8 cellular contexts compared by ENCODE assay signal in the genomic region with DNA sequence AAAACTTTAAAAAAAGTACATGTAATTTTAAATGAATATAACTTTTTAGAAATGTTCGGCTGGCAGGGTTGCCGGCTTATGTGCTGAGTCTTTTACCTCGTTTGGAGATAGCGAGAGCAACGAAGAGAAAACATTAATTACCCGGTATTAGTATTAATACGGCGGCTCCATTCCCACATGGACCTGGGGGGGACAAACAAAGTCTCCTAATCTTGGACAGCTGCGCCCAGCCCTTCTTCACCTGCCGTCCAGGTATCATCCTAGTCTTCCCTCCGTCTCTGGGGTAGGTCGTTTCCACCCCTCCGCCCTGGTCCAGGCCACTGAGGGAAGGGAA. TPM values are rescaled to one million over a fixed set of nuclear protein-coding genes. Genes with fewer than 3 reads are reported as not detected.
DNase-seq lines count a peak whose midpoint lies in the region; ATAC-seq, FAIRE-seq and TF ChIP-seq lines count a peak whose summit lies in the region.

No MANE protein-coding gene starts in this region.

- peak overlapping the region; percentile 81 for H3K27ac Mint-ChIP-seq in neural progenitor cell

- CTCF ChIA-PET in endothelial cell of umbilical vein (lab: Charles Lee), result interaction anchor here (1.0 to 4.3 kb wide), 2 partner anchors 10 to 205 kb away, joined by 3 to 36 read pairs; a partner anchor contains a TSS

- intact Hi-C loops in endothelial cell of umbilical vein (cut with micrococcal nuclease), result no loop called here

- TF ChIP-seq POLR2A in endothelial cell of umbilical vein (IDR thresholded peaks at IDR 0.05; ENCODE audit: low read depth, low read length), result no peak

- H2AFZ ChIP-seq in DND-41 (ENCODE audit: low read depth, low read length), result peak overlapping the region; percentile 98
- peak overlapping the region; percentile 98 for H2AFZ ChIP-seq in endothelial cell of umbilical vein (ENCODE audit: low read depth, low read length)
- peak overlapping the region; percentile 95 for H2AFZ ChIP-seq in neural progenitor cell (replicated peaks)

- dilution Hi-C loops in endothelial cell of umbilical vein (cut with MboI; ENCODE audit: extremely low pct_ligation_motif_present, low sequenced_read_pairs), result no loop called here

- peak overlapping the region; percentile 85 for H3K4me2 ChIP-seq in DND-41 (ENCODE audit: insufficient read depth, low read length)
- peak overlapping the region; percentile 88 for H3K4me2 ChIP-seq in endothelial cell of umbilical vein (ENCODE audit: insufficient read depth, low read length)
- peak overlapping the region; percentile 87 for H3K4me2 ChIP-seq in neural progenitor cell

- POLR2A ChIA-PET in endothelial cell of umbilical vein (lab: Charles Lee), result interaction anchor here (0.9 kb wide), 1 partner anchor 505 kb away, joined by 6 read pairs; no protein-coding TSS in a partner anchor

- no peak for FAIRE-seq in endothelial cell of umbilical vein (lab: Jason Lieb, UNC)

- H3K4me1 ChIP-seq in DND-41 (ENCODE audit: insufficient read depth, low read length) (peaks cover 46% of the 10 kb centered on the region), NT2/D1 (ENCODE audit: insufficient read depth, insufficient read length) (peaks cover 5% of the 10 kb centered on the region), endothelial cell of umbilical vein (ENCODE audit: control insufficient read depth, extremely low read depth, insufficient read depth, low read length) (peaks cover 30% of the 10 kb centered on the region), neural progenitor cell (peaks cover 11% of the 10 kb centered on the region)

- DNase-seq in DND-41 (no peak), NT2/D1 (ENCODE audit: low read depth, low spot score) (no peak), endothelial cell of umbilical vein (ENCODE audit: low read depth, low spot score) (no peak), neural progenitor cell (ENCODE audit: low spot score) (no peak), H4 (ENCODE audit: low spot score) (no peak), T1000 (lab: John Stamatoyannopoulos, UW) (no peak)
- DNase-seq in effector CD8-positive, alpha-beta T cell (lab: John Stamatoyannopoulos, UW), result no peak

- H3K4me3 ChIP-seq in DND-41 (ENCODE audit: low read depth in 1 of 2, low read length in 2 of 2) (peak overlapping the region; percentile 36 to 74), NT2/D1 (ENCODE audit: insufficient read length, low read depth) (peak overlapping the region; percentile 68), endothelial cell of umbilical vein (replicated peaks in 1 of 3; ENCODE audit: insufficient read depth in 1 of 3, low read depth in 1 of 3, low read length in 3 of 3) (peak overlapping the region; percentile 69 to 78 (median 76)), neural progenitor cell (peak overlapping the region; percentile 57)

- H3K36me3 ChIP-seq in DND-41 (ENCODE audit: insufficient read depth, low read length), result peaks cover 15% of the 10 kb centered on the region
- peaks cover 9% of the 10 kb centered on the region for H3K36me3 ChIP-seq in NT2/D1 (ENCODE audit: insufficient read depth, insufficient read length, low read length)
- H3K36me3 ChIP-seq in endothelial cell of umbilical vein (ENCODE audit: control insufficient read depth in 2 of 2, extremely low read depth in 1 of 2, insufficient read depth in 2 of 2, low read length in 2 of 2), result no peaks in the 10 kb centered on the region
- H3K36me3 ChIP-seq in neural progenitor cell, result no peaks in the 10 kb centered on the region

- H3K27me3 ChIP-seq in DND-41 (ENCODE audit: insufficient read depth, low read length, poor library complexity) (no peaks in the 10 kb centered on the region), NT2/D1 (ENCODE audit: insufficient read depth, insufficient read length) (peaks cover 3% of the 10 kb centered on the region), endothelial cell of umbilical vein (ENCODE audit: control insufficient read depth in 2 of 2, insufficient read depth in 2 of 2, low read length in 2 of 2) (no peaks in the 10 kb centered on the region), neural progenitor cell (peaks cover 5% of the 10 kb centered on the region)

- BruUV-seq in endothelial cell of umbilical vein (replicated peaks; lab: Mats Ljungman, UMichigan), result no TSS peak

- H4K20me1 ChIP-seq in DND-41 (ENCODE audit: insufficient read depth, low read length) (no peaks in the 10 kb centered on the region), endothelial cell of umbilical vein (replicated peaks; ENCODE audit: control insufficient read depth, extremely low read depth, insufficient read depth, low read length) (no peaks in the 10 kb centered on the region), neural progenitor cell (ENCODE audit: low read depth) (no peaks in the 10 kb centered on the region)

- TF ChIP-seq CTCF in DND-41 (IDR thresholded peaks at IDR 0.05; ENCODE audit: borderline replicate concordance, extremely low read depth, low read length, poor library complexity, severe bottlenecking), result no peak
- TF ChIP-seq CTCF in endothelial cell of umbilical vein (IDR thresholded peaks at IDR 0.05; ENCODE audit: extremely low read depth in 1 of 2, insufficient read depth in 1 of 2, low read depth in 1 of 2, low read length in 2 of 2), result no peak
- TF ChIP-seq CTCF in neural progenitor cell (IDR thresholded peaks at IDR 0.05), result no peak

- no peak for ATAC-seq in DND-41 (ENCODE audit: insufficient read depth, low read depth)
- ATAC-seq in HG02610 (IDR thresholded peaks at IDR 0.05; ENCODE audit: unreplicated experiment), result no peak

- H3K4me3 Mint-ChIP-seq in neural progenitor cell, result peak overlapping the region; percentile 81

- peaks cover 9% of the 10 kb centered on the region for H3K36me3 Mint-ChIP-seq in neural progenitor cell

- H3K79me2 ChIP-seq in DND-41 (ENCODE audit: insufficient read depth, low read length), result peaks cover 59% of the 10 kb centered on the region
- peaks cover 10% of the 10 kb centered on the region for H3K79me2 ChIP-seq in endothelial cell of umbilical vein (ENCODE audit: control insufficient read depth, insufficient read depth, low read length)
- peaks cover 29% of the 10 kb centered on the region for H3K79me2 ChIP-seq in neural progenitor cell (ENCODE audit: low read depth)

- peaks cover 16% of the 10 kb centered on the region for H3F3A ChIP-seq in neural progenitor cell (ENCODE audit: low read depth)

- H3K9ac ChIP-seq in DND-41 (ENCODE audit: low read depth, low read length) (peak overlapping the region; percentile 97), NT2/D1 (ENCODE audit: insufficient read length, low read depth) (peak overlapping the region; percentile 90), endothelial cell of umbilical vein (replicated peaks; ENCODE audit: extremely low read depth, insufficient read depth, low read length) (peak overlapping the region; percentile 88), neural progenitor cell (no peak overlapping the region)

- H3K9me3 ChIP-seq in DND-41 (ENCODE audit: insufficient read depth, low read length, severe bottlenecking), result no peaks in the 10 kb centered on the region
- H3K9me3 ChIP-seq in NT2/D1 (ENCODE audit: insufficient read depth, low read length), result no peaks in the 10 kb centered on the region
- H3K9me3 ChIP-seq in endothelial cell of umbilical vein (replicated peaks; ENCODE audit: control insufficient read depth, insufficient read depth, low read length), result no peaks in the 10 kb centered on the region
- no peaks in the 10 kb centered on the region for H3K9me3 ChIP-seq in neural progenitor cell (ENCODE audit: low read depth)

- H3K4me1 Mint-ChIP-seq in neural progenitor cell, result peaks cover 31% of the 10 kb centered on the region

- H3K9me3 Mint-ChIP-seq in neural progenitor cell, result no peaks in the 10 kb centered on the region

- peak overlapping the region; percentile 93 for H3K27ac ChIP-seq in DND-41 (ENCODE audit: low read length)
- peak overlapping the region; percentile 70 for H3K27ac ChIP-seq in endothelial cell of umbilical vein (ENCODE audit: insufficient read depth, low read depth, low read length)
- H3K27ac ChIP-seq in neural progenitor cell, result no peak overlapping the region

- no peaks in the 10 kb centered on the region for H3K9me1 ChIP-seq in endothelial cell of umbilical vein (replicated peaks; ENCODE audit: control insufficient read depth, extremely low read depth, insufficient read depth, low read length)

- peaks cover 6% of the 10 kb centered on the region for H3K27me3 Mint-ChIP-seq in neural progenitor cell (ENCODE audit: insufficient read depth, low read depth)

TF ChIP-seq in endothelial cell of umbilical vein, 7 proteins besides CTCF, POLR2A, EP300 and RAD21 (continues in another document):
- TF ChIP-seq, protein P1, sequence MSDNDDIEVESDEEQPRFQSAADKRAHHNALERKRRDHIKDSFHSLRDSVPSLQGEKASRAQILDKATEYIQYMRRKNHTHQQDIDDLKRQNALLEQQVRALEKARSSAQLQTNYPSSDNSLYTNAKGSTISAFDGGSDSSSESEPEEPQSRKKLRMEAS (IDR thresholded peaks at IDR 0.05; ENCODE audit: insufficient read depth, insufficient read length), result no peak
- TF ChIP-seq GATA2 (IDR thresholded peaks at IDR 0.05; ENCODE audit: insufficient read depth, insufficient read length, low read depth, low read length), result no peak
- TF ChIP-seq MYC (IDR thresholded peaks at IDR 0.05; ENCODE audit: low read depth, low read length), result no peak
- no peak for TF ChIP-seq EZH2 (IDR thresholded peaks at IDR 0.05; ENCODE audit: borderline replicate concordance, low read depth, low read length, severe bottlenecking)

RNA-seq across cellular contexts. Expression of a gene that starts 0.3 kb away (rescaled TPM):
- 21.6 and 27.9 TPM in 2 replicates for total RNA-seq in endothelial cell of umbilical vein
- 5.1 and 7.8 TPM in 2 replicates for polyA plus RNA-seq in endothelial cell of umbilical vein
- polyA plus RNA-seq in endothelial cell of umbilical vein (2011; cell fraction: cytosol; rRNA removed), result 10.3 and 11.4 TPM in 2 replicates
- polyA plus RNA-seq in endothelial cell of umbilical vein (2011; cell fraction: nucleus; rRNA removed), result 15.8 and 21.8 TPM in 2 replicates
- 12.0 and 21.6 TPM in 2 replicates for polyA plus RNA-seq in endothelial cell of umbilical vein (2012)
- 32.8 and 34.5 TPM in 2 replicates for polyA minus RNA-seq in endothelial cell of umbilical vein
- polyA minus RNA-seq in endothelial cell of umbilical vein (2011; cell fraction: cytosol; rRNA and poly(A)+ RNA removed), result 29.3 TPM
- polyA minus RNA-seq in endothelial cell of umbilical vein (2011; cell fraction: nucleus; rRNA and poly(A)+ RNA removed), result 11.5 and 16.8 TPM in 2 replicates
- 37.4 and 53.8 TPM in 2 replicates for total RNA-seq in neural progenitor cell (ENCODE audit: low replicate concordance)
- total RNA-seq in H4 (2014; rRNA removed; shearing (Covaris generic)), result 21.1 and 21.3 TPM in 2 replicates

RNA-seq across cellular contexts. Expression of a gene that starts 39.5 kb away (rescaled TPM):
- total RNA-seq in endothelial cell of umbilical vein (not detected in 2 replicates), neural progenitor cell (ENCODE audit: low replicate concordance) (0.06 and 1.5 TPM in 2 replicates)
- polyA plus RNA-seq in endothelial cell of umbilical vein, result 0.05 TPM in 1 of 2 replicates, not detected in the other
- not detected in 2 replicates for polyA plus RNA-seq in endothelial cell of umbilical vein (2011; cell fraction: cytosol; rRNA removed)
- polyA plus RNA-seq in endothelial cell of umbilical vein (2011; cell fraction: nucleus; rRNA removed), result 0.05 TPM in 1 of 2 replicates, not detected in the other
- 0.04 and 0.18 TPM in 2 replicates for polyA plus RNA-seq in endothelial cell of umbilical vein (2012)
- not detected in 2 replicates for polyA minus RNA-seq in endothelial cell of umbilical vein
- not detected for polyA minus RNA-seq in endothelial cell of umbilical vein (2011; cell fraction: cytosol; rRNA and poly(A)+ RNA removed)
- not detected in 2 replicates for polyA minus RNA-seq in endothelial cell of umbilical vein (2011; cell fraction: nucleus; rRNA and poly(A)+ RNA removed)
- 0.02 TPM in 1 of 2 replicates, not detected in the other for total RNA-seq in H4 (2014; rRNA removed; shearing (Covaris generic))
